Comparison of ENCODE assay signal across 24 cellular contexts in genomic region chr10:79019441-79019840, GRCh38. TPM values are rescaled to one million over a fixed set of nuclear protein-coding genes. Genes with fewer than 3 reads are reported as not detected.
DNase-seq lines count a peak whose midpoint lies in the region; ATAC-seq and TF ChIP-seq lines count a peak whose summit lies in the region.
"Had no signal": no experiment of that assay in that cellular context is flagged by ENCODE, and none has a peak within 500 bp of the region (broad histone marks: within the 10 kb centered on the region; RNA-seq: fewer than 3 reads in every experiment).

No MANE protein-coding gene starts in this region.

- peak; percentile 17 for DNase-seq in activated effector memory CD4-positive, alpha-beta T cell treated with anti-CD3 and anti-CD28 coated beads, Interleukin-2, amount 50 U/mL, for 16 hours
- no peak for DNase-seq in activated effector memory CD4-positive, alpha-beta T cell treated with Interleukin-2 at 50 U/mL for 16 hours
- DNase-seq in breast epithelium (ENCODE audit: low spot score in 2 of 2): no peak
- DNase-seq in suprapubic skin (ENCODE audit: low spot score in 2 of 2): peak; percentile 58 to 64
- DNase-seq in osteoblast (ENCODE audit: insufficient read length, low spot score, missing footprints): no peak
- no peak for DNase-seq in SW 1271 (lab: John Stamatoyannopoulos, UW)
- DNase-seq: activated CD4-positive, alpha-beta memory T cell treated with anti-CD3 and anti-CD28 coated beads for 36 hours; activated CD8-positive, alpha-beta memory T cell treated with anti-CD3 and anti-CD28 coated beads, Interleukin-2, amount 50 U/mL, for 48 hours; KG1; kidney glomerular epithelial cell; MM.1S; NCI-H2081 treated with DMSO at 0.1 percent for 48 hours; NCI-H226; stimulated activated CD4-positive, alpha-beta T cell treated with anti-CD3 and anti-CD28 coated beads, Interleukin-1b, Interleukin-23, amount 100 ng/mL, for 48 hours; T-helper 17 cell had no signal

- no peak for TF ChIP-seq CTCF in breast epithelium (IDR thresholded peaks at IDR 0.05)
- no peak for TF ChIP-seq CTCF in suprapubic skin (IDR thresholded peaks at IDR 0.05)
- TF ChIP-seq CTCF in osteoblast (IDR thresholded peaks at IDR 0.05; ENCODE audit: extremely low read depth, low read depth, low read length): no peak

- H3K9me3 ChIP-seq in breast epithelium: peaks cover 0 to 4% of the 10 kb centered on the region in 2 donors
- H3K9me3 ChIP-seq in mesodermal cell (ENCODE audit: control insufficient read depth, low read length): peaks cover 2% of the 10 kb centered on the region
- no peaks in the 10 kb centered on the region for H3K9me3 ChIP-seq in suprapubic skin
- no peaks in the 10 kb centered on the region for H3K9me3 ChIP-seq in osteoblast (ENCODE audit: low read depth, low read length)
- H3K9me3 ChIP-seq: prostate gland had no signal

- TF ChIP-seq EP300 in suprapubic skin (IDR thresholded peaks at IDR 0.05): no peak

- no peaks in the 10 kb centered on the region for H3K27me3 ChIP-seq in breast epithelium
- no peaks in the 10 kb centered on the region for H3K27me3 ChIP-seq in suprapubic skin
- H3K27me3 ChIP-seq in osteoblast (ENCODE audit: insufficient read depth, low read length): peaks cover 6% of the 10 kb centered on the region
- H3K27me3 ChIP-seq: dorsolateral prefrontal cortex, Peyer's patch, upper lobe of left lung had no signal

- H3K79me2 ChIP-seq in osteoblast (ENCODE audit: insufficient read depth, low read length): no peaks in the 10 kb centered on the region

- no peaks in the 10 kb centered on the region for H4K20me1 ChIP-seq in osteoblast (ENCODE audit: insufficient read depth, low read length)

- peak overlapping the region; percentile 14 to 81 for H3K27ac ChIP-seq in breast epithelium
- H3K27ac ChIP-seq in mesodermal cell (ENCODE audit: low read depth, low read length, severe bottlenecking): peak overlapping the region; percentile 66
- H3K27ac ChIP-seq in suprapubic skin: peak overlapping the region; percentile 46
- no peak overlapping the region for H3K27ac ChIP-seq in osteoblast (ENCODE audit: low read depth, low read length)
- H3K27ac ChIP-seq: 22Rv1, Peyer's patch, prostate gland had no signal

- no peak overlapping the region for H2AFZ ChIP-seq in osteoblast (ENCODE audit: low read length)

- ATAC-seq in GM18502 (IDR thresholded peaks at IDR 0.05; ENCODE audit: poor library complexity, unreplicated experiment): no peak
- ATAC-seq: activated CD4-positive, CD25-positive, alpha-beta regulatory T cell treated with anti-CD3 and anti-CD28 coated beads, Interleukin-2, amount 50 U/mL, for 24 hours; activated T-helper 17 cell treated with anti-CD3 and anti-CD28 coated beads, Interleukin-2, amount 50 U/mL, for 72 hours; T-helper 17 cell had no signal

- H3K4me2 ChIP-seq in osteoblast (ENCODE audit: insufficient read depth, low read length): no peak overlapping the region

- 90 to 92% methylated on average over 2 to 5 of the region's 5 CpGs for WGBS in mesodermal cell (ENCODE audit: insufficient coverage in 2 of 2), 2 experiments
- WGBS in suprapubic skin: 87% methylated on average over 5 of the region's 5 CpGs

- TF ChIP-seq POLR2A in breast epithelium (IDR thresholded peaks at IDR 0.05): no peak
- TF ChIP-seq POLR2A in suprapubic skin (IDR thresholded peaks at IDR 0.05): no peak

- intact Hi-C loops in breast epithelium (cut with DNase I; ENCODE audit: low total_unique reads): loop anchor here (2.0 kb wide), 1 partner anchor 29 kb away; no protein-coding TSS in a partner anchor

- H3K4me1 ChIP-seq in breast epithelium (no peaks in the 10 kb centered on the region), mesodermal cell (ENCODE audit: control insufficient read depth, insufficient read depth, low read length, poor library complexity, severe bottlenecking) (peaks cover 2% of the 10 kb centered on the region), suprapubic skin (peaks cover 29% of the 10 kb centered on the region), osteoblast (ENCODE audit: insufficient read depth, low read length) (no peaks in the 10 kb centered on the region)
- H3K4me1 ChIP-seq: prostate gland had no signal

- H3K4me3 ChIP-seq in breast epithelium (no peak overlapping the region), mesodermal cell (ENCODE audit: extremely low read depth, insufficient read depth, low read length, poor library complexity, severe bottlenecking) (no peak overlapping the region), suprapubic skin (no peak overlapping the region), osteoblast (ENCODE audit: insufficient read depth, low read length) (no peak overlapping the region)
- H3K4me3 ChIP-seq: dorsolateral prefrontal cortex, Peyer's patch, prostate gland, upper lobe of left lung had no signal

- H3K36me3 ChIP-seq in breast epithelium (no peaks in the 10 kb centered on the region), mesodermal cell (ENCODE audit: control insufficient read depth, insufficient read depth, low read length) (no peaks in the 10 kb centered on the region), suprapubic skin (no peaks in the 10 kb centered on the region), osteoblast (ENCODE audit: insufficient read depth, low read length) (no peaks in the 10 kb centered on the region)
- H3K36me3 ChIP-seq: Peyer's patch, prostate gland, upper lobe of left lung had no signal

RNA-seq across cellular contexts. Expression of gene ZMIZ1, which starts 49.3 kb away (rescaled TPM):
- total RNA-seq in breast epithelium (10 to 100 TPM; 34.4 to 63.7 (median 39.8) TPM), suprapubic skin (100 to 1,000 TPM in 1 of 4 donors, 10 to 100 TPM in 3; 71.9 to 104 (median 79.5) TPM), osteoblast (40.9 and 50.4 TPM in 2 replicates)
- 53.5 TPM for polyA plus RNA-seq in mesodermal cell (2013, experiment 1 of 2)
- polyA plus RNA-seq in mesodermal cell (2013, experiment 2 of 2): 52.9 TPM

Comparison
In these comparisons a context has a peak if more than half of its experiments do, and no peak if none do; other contexts are left out.
1. DNase-seq: peak in activated effector memory CD4-positive, alpha-beta T cell treated with anti-CD3 and anti-CD28 coated beads, Interleukin-2, amount 50 U/mL, for 16 hours (single experiment) and suprapubic skin (2 of 2); none in activated effector memory CD4-positive, alpha-beta T cell treated with Interleukin-2 at 50 U/mL for 16 hours (single experiment), breast epithelium (0 of 2), osteoblast (single experiment) and SW 1271 (0 of 2).